In the genomic region with DNA sequence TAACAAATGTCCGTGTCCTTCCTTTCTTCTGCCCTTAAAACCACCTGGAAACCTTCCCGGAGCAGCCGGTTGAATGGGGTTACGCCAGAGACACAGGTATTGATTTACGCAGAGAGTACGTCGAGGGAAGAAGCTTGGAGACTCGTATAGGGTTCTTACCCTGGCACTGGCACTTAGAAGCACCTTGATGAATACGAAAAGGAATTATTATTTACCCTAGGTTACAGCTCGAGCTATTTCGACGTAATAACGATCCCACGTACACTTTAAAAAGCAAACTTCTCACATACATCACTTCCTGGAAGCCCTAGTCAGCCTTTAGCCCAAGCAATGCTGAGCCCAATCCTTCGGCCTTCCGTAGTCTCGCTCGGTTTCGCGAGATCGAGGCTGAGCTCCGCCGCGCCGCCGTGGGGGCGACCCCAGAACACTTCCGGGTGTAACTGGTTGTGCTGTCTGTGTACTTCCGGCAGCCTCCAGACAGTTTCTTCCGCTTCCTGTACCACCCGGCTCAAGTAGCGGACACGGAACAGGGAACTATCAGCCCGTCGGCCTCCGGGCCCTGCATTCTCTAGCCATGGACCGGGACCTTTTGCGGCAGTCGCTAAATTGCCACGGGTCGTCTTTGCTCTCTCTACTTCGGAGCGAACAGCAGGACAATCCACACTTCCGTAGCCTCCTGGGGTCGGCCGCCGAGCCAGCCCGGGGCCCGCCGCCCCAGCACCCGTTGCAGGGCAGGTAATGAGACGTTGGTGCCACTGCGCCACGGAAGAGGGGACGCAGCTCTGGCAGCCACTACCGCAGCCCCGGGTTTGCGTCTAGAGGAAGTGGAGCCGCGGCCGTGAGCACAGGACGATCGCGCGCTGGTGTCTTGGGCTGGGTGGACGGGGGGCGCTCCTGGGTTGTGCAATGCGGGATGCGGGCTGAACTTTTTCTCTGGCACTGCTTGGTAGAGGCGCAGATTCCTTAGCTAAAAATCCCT, we compare ENCODE assay signal across 1 cellular context.
A peak's percentile ranks its signal among the peaks of the same experiment; 100 is the strongest.
TF ChIP-seq lines count a peak whose summit lies in the region.

A gene with protein sequence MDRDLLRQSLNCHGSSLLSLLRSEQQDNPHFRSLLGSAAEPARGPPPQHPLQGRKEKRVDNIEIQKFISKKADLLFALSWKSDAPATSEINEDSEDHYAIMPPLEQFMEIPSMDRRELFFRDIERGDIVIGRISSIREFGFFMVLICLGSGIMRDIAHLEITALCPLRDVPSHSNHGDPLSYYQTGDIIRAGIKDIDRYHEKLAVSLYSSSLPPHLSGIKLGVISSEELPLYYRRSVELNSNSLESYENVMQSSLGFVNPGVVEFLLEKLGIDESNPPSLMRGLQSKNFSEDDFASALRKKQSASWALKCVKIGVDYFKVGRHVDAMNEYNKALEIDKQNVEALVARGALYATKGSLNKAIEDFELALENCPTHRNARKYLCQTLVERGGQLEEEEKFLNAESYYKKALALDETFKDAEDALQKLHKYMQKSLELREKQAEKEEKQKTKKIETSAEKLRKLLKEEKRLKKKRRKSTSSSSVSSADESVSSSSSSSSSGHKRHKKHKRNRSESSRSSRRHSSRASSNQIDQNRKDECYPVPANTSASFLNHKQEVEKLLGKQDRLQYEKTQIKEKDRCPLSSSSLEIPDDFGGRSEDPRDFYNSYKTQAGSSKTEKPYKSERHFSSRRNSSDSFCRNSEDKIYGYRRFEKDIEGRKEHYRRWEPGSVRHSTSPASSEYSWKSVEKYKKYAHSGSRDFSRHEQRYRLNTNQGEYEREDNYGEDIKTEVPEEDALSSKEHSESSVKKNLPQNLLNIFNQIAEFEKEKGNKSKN (plus strand): TSS at position 476 of the 979 bp plus-strand sequence. CDS start 99 bp downstream, at position 575.

TF ChIP-seq in HepG2, 621 proteins besides CTCF, POLR2A, EP300 and RAD21 (continued from another document and continues in another):
- TF ChIP-seq DR1 (CRISPR knock-in tag; IDR thresholded peaks at IDR 0.05) (no peak; the same call in 1 of the 2 replicates), REL (CRISPR knock-in tag; conservative IDR thresholded peaks at IDR 0.05) (no peak), SIN3A (IDR thresholded peaks at IDR 0.05; ENCODE audit: borderline replicate concordance, low read depth, low read length) (peak; percentile 64; the same call in 1 of the 2 replicates), ZNF776 (CRISPR knock-in tag; IDR thresholded peaks at IDR 0.05) (no peak), EHMT2 (IDR thresholded peaks at IDR 0.05; ENCODE audit: borderline replicate concordance, low read depth, low read length) (peak; percentile 98), NFATC3 (CRISPR knock-in tag; IDR thresholded peaks at IDR 0.05) (0 out of 2 replicates have a peak, but pooled peaks have one; percentile 26), ZFAT (CRISPR knock-in tag; conservative IDR thresholded peaks at IDR 0.05) (no peak), POLR2AphosphoS2 (IDR thresholded peaks at IDR 0.05; ENCODE audit: low read depth, low read length) (no peak), FOXJ3 (CRISPR knock-in tag; IDR thresholded peaks at IDR 0.05; ENCODE audit: borderline replicate concordance) (no peak; the same call in 1 of the 2 replicates), KLF13 (CRISPR knock-in tag; IDR thresholded peaks at IDR 0.05) (0 out of 2 replicates have a peak, but pooled peaks have one; percentile 33), ATF7-NPFF (CRISPR knock-in tag; IDR thresholded peaks at IDR 0.05; ENCODE audit: low read depth) (peak; percentile 54; the same call in 1 of the 2 replicates), ZNF20 (CRISPR knock-in tag; IDR thresholded peaks at IDR 0.05) (no peak), ZNF563 (CRISPR knock-in tag; IDR thresholded peaks at IDR 0.05) (no peak; the same call in 1 of the 2 replicates), ZFP90 (CRISPR knock-in tag; IDR thresholded peaks at IDR 0.05; ENCODE audit: borderline replicate concordance) (peak; percentile 18; the same call in 1 of the 2 replicates), ZNF121 (CRISPR knock-in tag; IDR thresholded peaks at IDR 0.05) (peak; percentile 54; the same call in 1 of the 2 replicates), ONECUT2 (CRISPR knock-in tag; IDR thresholded peaks at IDR 0.05) (peak; percentile 74), RARG (CRISPR knock-in tag; IDR thresholded peaks at IDR 0.05; ENCODE audit: low read depth) (no peak), BRCA1 (CRISPR knock-in tag; IDR thresholded peaks at IDR 0.05) (0 out of 2 replicates have a peak, but pooled peaks have one; percentile 4), ZFP62 (CRISPR knock-in tag; IDR thresholded peaks at IDR 0.05) (no peak), HMGA1 (CRISPR knock-in tag; conservative IDR thresholded peaks at IDR 0.05) (no peak), NFKB2 (CRISPR knock-in tag; IDR thresholded peaks at IDR 0.05; ENCODE audit: borderline replicate concordance) (peak; percentile 42; the same call in 1 of the 2 replicates), ZNF331 (CRISPR knock-in tag; IDR thresholded peaks at IDR 0.05) (peak; percentile 99), ZFY (CRISPR knock-in tag; IDR thresholded peaks at IDR 0.05) (peak; percentile 95), ZZZ3 (CRISPR knock-in tag; IDR thresholded peaks at IDR 0.05; ENCODE audit: borderline replicate concordance) (peak; percentile 46; the same call in 1 of the 2 replicates), YY1 (IDR thresholded peaks at IDR 0.05; ENCODE audit: insufficient read depth, insufficient replicate concordance, low read depth, low read length) (peak; percentile 35), TBX2 (CRISPR knock-in tag; IDR thresholded peaks at IDR 0.05; ENCODE audit: borderline replicate concordance) (peak; percentile 14; the same call in 1 of the 2 replicates), ZSCAN12 (CRISPR knock-in tag; IDR thresholded peaks at IDR 0.05) (no peak), NAIF1 (CRISPR knock-in tag; IDR thresholded peaks at IDR 0.05; ENCODE audit: borderline replicate concordance) (peak; percentile 67; the same call in 1 of the 2 replicates), YEATS4 (CRISPR knock-in tag; IDR thresholded peaks at IDR 0.05; ENCODE audit: borderline replicate concordance) (no peak; the same call in 1 of the 2 replicates), ZNF225 (CRISPR knock-in tag; IDR thresholded peaks at IDR 0.05) (no peak), ZNF432 (CRISPR knock-in tag; IDR thresholded peaks at IDR 0.05; ENCODE audit: borderline replicate concordance) (no peak), ZNF205 (CRISPR knock-in tag; IDR thresholded peaks at IDR 0.05) (no peak; the same call in 1 of the 2 replicates), NR3C1 (CRISPR knock-in tag; IDR thresholded peaks at IDR 0.05) (no peak)
- TF ChIP-seq, protein P1, sequence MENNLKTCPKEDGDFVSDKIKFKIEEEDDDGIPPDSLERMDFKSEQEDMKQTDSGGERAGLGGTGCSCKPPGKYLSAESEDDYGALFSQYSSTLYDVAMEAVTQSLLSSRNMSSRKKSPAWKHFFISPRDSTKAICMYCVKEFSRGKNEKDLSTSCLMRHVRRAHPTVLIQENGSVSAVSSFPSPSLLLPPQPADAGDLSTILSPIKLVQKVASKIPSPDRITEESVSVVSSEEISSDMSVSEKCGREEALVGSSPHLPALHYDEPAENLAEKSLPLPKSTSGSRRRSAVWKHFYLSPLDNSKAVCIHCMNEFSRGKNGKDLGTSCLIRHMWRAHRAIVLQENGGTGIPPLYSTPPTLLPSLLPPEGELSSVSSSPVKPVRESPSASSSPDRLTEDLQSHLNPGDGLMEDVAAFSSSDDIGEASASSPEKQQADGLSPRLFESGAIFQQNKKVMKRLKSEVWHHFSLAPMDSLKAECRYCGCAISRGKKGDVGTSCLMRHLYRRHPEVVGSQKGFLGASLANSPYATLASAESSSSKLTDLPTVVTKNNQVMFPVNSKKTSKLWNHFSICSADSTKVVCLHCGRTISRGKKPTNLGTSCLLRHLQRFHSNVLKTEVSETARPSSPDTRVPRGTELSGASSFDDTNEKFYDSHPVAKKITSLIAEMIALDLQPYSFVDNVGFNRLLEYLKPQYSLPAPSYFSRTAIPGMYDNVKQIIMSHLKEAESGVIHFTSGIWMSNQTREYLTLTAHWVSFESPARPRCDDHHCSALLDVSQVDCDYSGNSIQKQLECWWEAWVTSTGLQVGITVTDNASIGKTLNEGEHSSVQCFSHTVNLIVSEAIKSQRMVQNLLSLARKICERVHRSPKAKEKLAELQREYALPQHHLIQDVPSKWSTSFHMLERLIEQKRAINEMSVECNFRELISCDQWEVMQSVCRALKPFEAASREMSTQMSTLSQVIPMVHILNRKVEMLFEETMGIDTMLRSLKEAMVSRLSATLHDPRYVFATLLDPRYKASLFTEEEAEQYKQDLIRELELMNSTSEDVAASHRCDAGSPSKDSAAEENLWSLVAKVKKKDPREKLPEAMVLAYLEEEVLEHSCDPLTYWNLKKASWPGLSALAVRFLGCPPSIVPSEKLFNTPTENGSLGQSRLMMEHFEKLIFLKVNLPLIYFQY (CRISPR knock-in tag; IDR thresholded peaks at IDR 0.05; ENCODE audit: borderline replicate concordance) = no peak
- TF ChIP-seq, protein P2, sequence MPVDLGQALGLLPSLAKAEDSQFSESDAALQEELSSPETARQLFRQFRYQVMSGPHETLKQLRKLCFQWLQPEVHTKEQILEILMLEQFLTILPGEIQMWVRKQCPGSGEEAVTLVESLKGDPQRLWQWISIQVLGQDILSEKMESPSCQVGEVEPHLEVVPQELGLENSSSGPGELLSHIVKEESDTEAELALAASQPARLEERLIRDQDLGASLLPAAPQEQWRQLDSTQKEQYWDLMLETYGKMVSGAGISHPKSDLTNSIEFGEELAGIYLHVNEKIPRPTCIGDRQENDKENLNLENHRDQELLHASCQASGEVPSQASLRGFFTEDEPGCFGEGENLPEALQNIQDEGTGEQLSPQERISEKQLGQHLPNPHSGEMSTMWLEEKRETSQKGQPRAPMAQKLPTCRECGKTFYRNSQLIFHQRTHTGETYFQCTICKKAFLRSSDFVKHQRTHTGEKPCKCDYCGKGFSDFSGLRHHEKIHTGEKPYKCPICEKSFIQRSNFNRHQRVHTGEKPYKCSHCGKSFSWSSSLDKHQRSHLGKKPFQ (CRISPR knock-in tag; IDR thresholded peaks at IDR 0.05; ENCODE audit: insufficient replicate concordance) = no peak
- TF ChIP-seq, protein P3, sequence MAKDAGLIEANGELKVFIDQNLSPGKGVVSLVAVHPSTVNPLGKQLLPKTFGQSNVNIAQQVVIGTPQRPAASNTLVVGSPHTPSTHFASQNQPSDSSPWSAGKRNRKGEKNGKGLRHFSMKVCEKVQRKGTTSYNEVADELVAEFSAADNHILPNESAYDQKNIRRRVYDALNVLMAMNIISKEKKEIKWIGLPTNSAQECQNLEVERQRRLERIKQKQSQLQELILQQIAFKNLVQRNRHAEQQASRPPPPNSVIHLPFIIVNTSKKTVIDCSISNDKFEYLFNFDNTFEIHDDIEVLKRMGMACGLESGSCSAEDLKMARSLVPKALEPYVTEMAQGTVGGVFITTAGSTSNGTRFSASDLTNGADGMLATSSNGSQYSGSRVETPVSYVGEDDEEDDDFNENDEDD (CRISPR knock-in tag; IDR thresholded peaks at IDR 0.05; ENCODE audit: borderline replicate concordance) = no peak
- TF ChIP-seq, protein P4, sequence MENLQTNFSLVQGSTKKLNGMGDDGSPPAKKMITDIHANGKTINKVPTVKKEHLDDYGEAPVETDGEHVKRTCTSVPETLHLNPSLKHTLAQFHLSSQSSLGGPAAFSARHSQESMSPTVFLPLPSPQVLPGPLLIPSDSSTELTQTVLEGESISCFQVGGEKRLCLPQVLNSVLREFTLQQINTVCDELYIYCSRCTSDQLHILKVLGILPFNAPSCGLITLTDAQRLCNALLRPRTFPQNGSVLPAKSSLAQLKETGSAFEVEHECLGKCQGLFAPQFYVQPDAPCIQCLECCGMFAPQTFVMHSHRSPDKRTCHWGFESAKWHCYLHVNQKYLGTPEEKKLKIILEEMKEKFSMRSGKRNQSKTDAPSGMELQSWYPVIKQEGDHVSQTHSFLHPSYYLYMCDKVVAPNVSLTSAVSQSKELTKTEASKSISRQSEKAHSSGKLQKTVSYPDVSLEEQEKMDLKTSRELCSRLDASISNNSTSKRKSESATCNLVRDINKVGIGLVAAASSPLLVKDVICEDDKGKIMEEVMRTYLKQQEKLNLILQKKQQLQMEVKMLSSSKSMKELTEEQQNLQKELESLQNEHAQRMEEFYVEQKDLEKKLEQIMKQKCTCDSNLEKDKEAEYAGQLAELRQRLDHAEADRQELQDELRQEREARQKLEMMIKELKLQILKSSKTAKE (CRISPR knock-in tag; IDR thresholded peaks at IDR 0.05; ENCODE audit: borderline replicate concordance) = no peak
- TF ChIP-seq, protein P5, sequence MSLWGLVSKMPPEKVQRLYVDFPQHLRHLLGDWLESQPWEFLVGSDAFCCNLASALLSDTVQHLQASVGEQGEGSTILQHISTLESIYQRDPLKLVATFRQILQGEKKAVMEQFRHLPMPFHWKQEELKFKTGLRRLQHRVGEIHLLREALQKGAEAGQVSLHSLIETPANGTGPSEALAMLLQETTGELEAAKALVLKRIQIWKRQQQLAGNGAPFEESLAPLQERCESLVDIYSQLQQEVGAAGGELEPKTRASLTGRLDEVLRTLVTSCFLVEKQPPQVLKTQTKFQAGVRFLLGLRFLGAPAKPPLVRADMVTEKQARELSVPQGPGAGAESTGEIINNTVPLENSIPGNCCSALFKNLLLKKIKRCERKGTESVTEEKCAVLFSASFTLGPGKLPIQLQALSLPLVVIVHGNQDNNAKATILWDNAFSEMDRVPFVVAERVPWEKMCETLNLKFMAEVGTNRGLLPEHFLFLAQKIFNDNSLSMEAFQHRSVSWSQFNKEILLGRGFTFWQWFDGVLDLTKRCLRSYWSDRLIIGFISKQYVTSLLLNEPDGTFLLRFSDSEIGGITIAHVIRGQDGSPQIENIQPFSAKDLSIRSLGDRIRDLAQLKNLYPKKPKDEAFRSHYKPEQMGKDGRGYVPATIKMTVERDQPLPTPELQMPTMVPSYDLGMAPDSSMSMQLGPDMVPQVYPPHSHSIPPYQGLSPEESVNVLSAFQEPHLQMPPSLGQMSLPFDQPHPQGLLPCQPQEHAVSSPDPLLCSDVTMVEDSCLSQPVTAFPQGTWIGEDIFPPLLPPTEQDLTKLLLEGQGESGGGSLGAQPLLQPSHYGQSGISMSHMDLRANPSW (CRISPR knock-in tag; IDR thresholded peaks at IDR 0.05; ENCODE audit: borderline replicate concordance) = peak; percentile 35; the same call in 1 of the 2 replicates
- TF ChIP-seq, protein P6, sequence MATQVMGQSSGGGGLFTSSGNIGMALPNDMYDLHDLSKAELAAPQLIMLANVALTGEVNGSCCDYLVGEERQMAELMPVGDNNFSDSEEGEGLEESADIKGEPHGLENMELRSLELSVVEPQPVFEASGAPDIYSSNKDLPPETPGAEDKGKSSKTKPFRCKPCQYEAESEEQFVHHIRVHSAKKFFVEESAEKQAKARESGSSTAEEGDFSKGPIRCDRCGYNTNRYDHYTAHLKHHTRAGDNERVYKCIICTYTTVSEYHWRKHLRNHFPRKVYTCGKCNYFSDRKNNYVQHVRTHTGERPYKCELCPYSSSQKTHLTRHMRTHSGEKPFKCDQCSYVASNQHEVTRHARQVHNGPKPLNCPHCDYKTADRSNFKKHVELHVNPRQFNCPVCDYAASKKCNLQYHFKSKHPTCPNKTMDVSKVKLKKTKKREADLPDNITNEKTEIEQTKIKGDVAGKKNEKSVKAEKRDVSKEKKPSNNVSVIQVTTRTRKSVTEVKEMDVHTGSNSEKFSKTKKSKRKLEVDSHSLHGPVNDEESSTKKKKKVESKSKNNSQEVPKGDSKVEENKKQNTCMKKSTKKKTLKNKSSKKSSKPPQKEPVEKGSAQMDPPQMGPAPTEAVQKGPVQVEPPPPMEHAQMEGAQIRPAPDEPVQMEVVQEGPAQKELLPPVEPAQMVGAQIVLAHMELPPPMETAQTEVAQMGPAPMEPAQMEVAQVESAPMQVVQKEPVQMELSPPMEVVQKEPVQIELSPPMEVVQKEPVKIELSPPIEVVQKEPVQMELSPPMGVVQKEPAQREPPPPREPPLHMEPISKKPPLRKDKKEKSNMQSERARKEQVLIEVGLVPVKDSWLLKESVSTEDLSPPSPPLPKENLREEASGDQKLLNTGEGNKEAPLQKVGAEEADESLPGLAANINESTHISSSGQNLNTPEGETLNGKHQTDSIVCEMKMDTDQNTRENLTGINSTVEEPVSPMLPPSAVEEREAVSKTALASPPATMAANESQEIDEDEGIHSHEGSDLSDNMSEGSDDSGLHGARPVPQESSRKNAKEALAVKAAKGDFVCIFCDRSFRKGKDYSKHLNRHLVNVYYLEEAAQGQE (IDR thresholded peaks at IDR 0.05; ENCODE audit: borderline replicate concordance in 1 of 2, low read depth in 1 of 2, low read length in 2 of 2) = no peak; a peak in 1 of 4 replicates
